ENCODE assay signal across 8 cellular contexts in genomic region chr19:14042673-14043608, GRCh38. TPM values are rescaled to one million over a fixed set of nuclear protein-coding genes. Genes with fewer than 3 reads are reported as not detected.
A peak's percentile ranks its signal among the peaks of the same experiment; 100 is the strongest.
DNase-seq lines count a peak whose midpoint lies in the region; FAIRE-seq and TF ChIP-seq lines count a peak whose summit lies in the region.
"Not testable (repeated sequence)": the region's sequence is repeated elsewhere in the genome, so short reads cannot be mapped to it uniquely, and the experiment has no call there.

No MANE protein-coding gene starts in this region.

- H3K36me3 Mint-ChIP-seq in activated T-helper 1 cell treated with anti-CD3 and anti-CD28 coated beads, Interleukin-12 subunit alpha, Interleukin-12 subunit beta, Interleukin-2, Interleukin-4 antibody, amounts not matched to agents 30 ng/mL and 10 ng/mL and 1 ng/mL, durations not matched to agents 14 hours and 24 hours and 36 hours (ENCODE audit: low read depth) = peaks cover 42% of the 10 kb centered on the region
- not testable (repeated sequence) for H3K36me3 Mint-ChIP-seq in endothelial cell (ENCODE audit: low read depth, unreplicated experiment)

- not testable (repeated sequence) for H3K27me3 Mint-ChIP-seq in activated T-helper 1 cell treated with anti-CD3 and anti-CD28 coated beads, Interleukin-12 subunit alpha, Interleukin-12 subunit beta, Interleukin-2, Interleukin-4 antibody, amounts not matched to agents 30 ng/mL and 10 ng/mL and 1 ng/mL, durations not matched to agents 14 hours and 24 hours and 36 hours (ENCODE audit: insufficient read depth); endothelial cell (ENCODE audit: unreplicated experiment)

- intact Hi-C loops in activated T-helper 1 cell treated with anti-CD3 and anti-CD28 coated beads, Interleukin-12 subunit alpha, Interleukin-12 subunit beta, Interleukin-2, Interleukin-4 antibody, amounts not matched to agents 30 ng/mL and 10 ng/mL and 1 ng/mL, durations not matched to agents 14 hours and 24 hours and 36 hours (cut with micrococcal nuclease) = loop anchor here (1.0 kb wide), 1 partner anchor 163 kb away; no protein-coding TSS in a partner anchor
- intact Hi-C loops in kidney (cut with DNase I) = not testable (repeated sequence)

- H3K9me3 ChIP-seq in kidney (ENCODE audit: control insufficient read depth in 1 of 2, low read length in 2 of 2) = not testable (repeated sequence)

- not testable (repeated sequence) for DNase-seq in AG09309 (ENCODE audit: low read depth); kidney
- DNase-seq in M059J (ENCODE audit: low read depth) (peak; percentile 81), RKO (ENCODE audit: low spot score) (peak; percentile 67), endothelial cell (ENCODE audit: low spot score) (peak; percentile 75), renal cortical epithelial cell (ENCODE audit: low read depth) (peak; percentile 77)
- peak; percentile 19 for DNase-seq in activated T-helper 1 cell treated with anti-CD3 and anti-CD28 coated beads, Interleukin-12 subunit alpha, Interleukin-12 subunit beta, Interleukin-2, Interleukin-4 antibody, amounts not matched to agents 30 ng/mL and 10 ng/mL and 1 ng/mL, durations not matched to agents 14 hours and 24 hours and 36 hours (ENCODE audit: low spot score)

- H3K36me3 ChIP-seq in kidney (ENCODE audit: control insufficient read depth in 1 of 2, insufficient read depth in 2 of 2, low read length in 2 of 2) = not testable (repeated sequence)

- H3K27ac Mint-ChIP-seq in activated T-helper 1 cell treated with anti-CD3 and anti-CD28 coated beads, Interleukin-12 subunit alpha, Interleukin-12 subunit beta, Interleukin-2, Interleukin-4 antibody, amounts not matched to agents 30 ng/mL and 10 ng/mL and 1 ng/mL, durations not matched to agents 14 hours and 24 hours and 36 hours = peak overlapping the region; percentile 70
- peak overlapping the region; percentile 92 for H3K27ac Mint-ChIP-seq in endothelial cell (ENCODE audit: unreplicated experiment)

- not testable (repeated sequence) for H3K27ac ChIP-seq in kidney (ENCODE audit: low read depth in 2 of 2, low read length in 2 of 2)

- not testable (repeated sequence) for H3K4me3 ChIP-seq in AG09309 (ENCODE audit: control insufficient read depth, low read depth, low read length); kidney (ENCODE audit: low read length in 2 of 2)

- H3K4me1 Mint-ChIP-seq in activated T-helper 1 cell treated with anti-CD3 and anti-CD28 coated beads, Interleukin-12 subunit alpha, Interleukin-12 subunit beta, Interleukin-2, Interleukin-4 antibody, amounts not matched to agents 30 ng/mL and 10 ng/mL and 1 ng/mL, durations not matched to agents 14 hours and 24 hours and 36 hours (ENCODE audit: low read depth) = peaks cover 11% of the 10 kb centered on the region
- H3K4me1 Mint-ChIP-seq in endothelial cell (ENCODE audit: unreplicated experiment) = not testable (repeated sequence)

- H3K4me1 ChIP-seq in kidney (ENCODE audit: control insufficient read depth in 1 of 2, insufficient read depth in 1 of 2, low read depth in 1 of 2, low read length in 2 of 2) = not testable (repeated sequence)

- H3K4me3 Mint-ChIP-seq in activated T-helper 1 cell treated with anti-CD3 and anti-CD28 coated beads, Interleukin-12 subunit alpha, Interleukin-12 subunit beta, Interleukin-2, Interleukin-4 antibody, amounts not matched to agents 30 ng/mL and 10 ng/mL and 1 ng/mL, durations not matched to agents 14 hours and 24 hours and 36 hours; endothelial cell (ENCODE audit: unreplicated experiment): not testable (repeated sequence)

- FAIRE-seq in kidney (lab: Jason Lieb, UNC) = not testable (repeated sequence)

- TF ChIP-seq CTCF in AG09309 (IDR thresholded peaks at IDR 0.05; ENCODE audit: control insufficient read depth, insufficient read depth, low read depth, low read length, missing control alignments) (peak; percentile 68), GM12874 (IDR thresholded peaks at IDR 0.05; ENCODE audit: insufficient read depth, low read depth, low read length) (peak; percentile 52; the same call in 1 of the 2 replicates), endothelial cell (IDR thresholded peaks at IDR 0.05; ENCODE audit: unreplicated experiment) (peak; percentile 73), kidney (IDR thresholded peaks at IDR 0.05; ENCODE audit: borderline replicate concordance, extremely low read depth, insufficient read depth) (peak; percentile 58)

- H3K9me3 Mint-ChIP-seq in activated T-helper 1 cell treated with anti-CD3 and anti-CD28 coated beads, Interleukin-12 subunit alpha, Interleukin-12 subunit beta, Interleukin-2, Interleukin-4 antibody, amounts not matched to agents 30 ng/mL and 10 ng/mL and 1 ng/mL, durations not matched to agents 14 hours and 24 hours and 36 hours; endothelial cell (ENCODE audit: unreplicated experiment): not testable (repeated sequence)

- H3K9ac ChIP-seq in kidney (ENCODE audit: low read length in 2 of 2) = peak overlapping the region in 1 of 2 donors; percentile 26

RNA-seq across cellular contexts. Expression of gene IL27RA, which starts 11.4 kb away (rescaled TPM):
- total RNA-seq in M059J (2014; rRNA removed; shearing (Covaris generic)) = 2.3 and 4.8 TPM in 2 replicates
- total RNA-seq in activated T-helper 1 cell treated with anti-CD3 and anti-CD28 coated beads, Interleukin-12 subunit alpha, Interleukin-12 subunit beta, Interleukin-2, Interleukin-4 antibody, amounts not matched to agents 30 ng/mL and 10 ng/mL and 1 ng/mL, durations not matched to agents 14 hours and 24 hours and 36 hours = 82.5 and 84.9 TPM in 2 replicates
- total RNA-seq in endothelial cell (ENCODE audit: unreplicated experiment) (6.3 TPM), kidney (14.1 TPM), renal cortical epithelial cell (4.7 and 14.1 TPM in 2 replicates)
- 3.1 TPM for polyA plus RNA-seq in kidney (ENCODE audit: insufficient read depth, low read depth, low replicate concordance)

RNA-seq across cellular contexts. Expression of gene RLN3, which starts 15.0 kb away (rescaled TPM):
- not detected in 2 replicates for total RNA-seq in M059J (2014; rRNA removed; shearing (Covaris generic))
- total RNA-seq in activated T-helper 1 cell treated with anti-CD3 and anti-CD28 coated beads, Interleukin-12 subunit alpha, Interleukin-12 subunit beta, Interleukin-2, Interleukin-4 antibody, amounts not matched to agents 30 ng/mL and 10 ng/mL and 1 ng/mL, durations not matched to agents 14 hours and 24 hours and 36 hours = not detected in 2 replicates
- total RNA-seq in endothelial cell (ENCODE audit: unreplicated experiment) (not detected), kidney (not detected), renal cortical epithelial cell (not detected in 2 replicates)
- not detected for polyA plus RNA-seq in kidney (ENCODE audit: insufficient read depth, low read depth, low replicate concordance)

RNA-seq across cellular contexts. Expression of gene PALM3, which starts 18.9 kb away (rescaled TPM):
- 0.64 TPM in 1 of 2 replicates, not detected in the other for total RNA-seq in M059J (2014; rRNA removed; shearing (Covaris generic))
- total RNA-seq in activated T-helper 1 cell treated with anti-CD3 and anti-CD28 coated beads, Interleukin-12 subunit alpha, Interleukin-12 subunit beta, Interleukin-2, Interleukin-4 antibody, amounts not matched to agents 30 ng/mL and 10 ng/mL and 1 ng/mL, durations not matched to agents 14 hours and 24 hours and 36 hours = 0.65 TPM in 1 of 2 replicates, not detected in the other
- total RNA-seq in endothelial cell (ENCODE audit: unreplicated experiment) = 0.90 TPM
- 19.4 TPM for total RNA-seq in kidney
- 45.8 TPM for polyA plus RNA-seq in kidney (ENCODE audit: insufficient read depth, low read depth, low replicate concordance)
- 0.35 and 0.70 TPM in 2 replicates for total RNA-seq in renal cortical epithelial cell

RNA-seq across cellular contexts. Expression of gene MISP3, which starts 29.6 kb away (rescaled TPM):
- total RNA-seq in M059J (2014; rRNA removed; shearing (Covaris generic)) = 2.2 TPM in 1 of 2 replicates, not detected in the other
- 2.3 TPM in 2 replicates for total RNA-seq in activated T-helper 1 cell treated with anti-CD3 and anti-CD28 coated beads, Interleukin-12 subunit alpha, Interleukin-12 subunit beta, Interleukin-2, Interleukin-4 antibody, amounts not matched to agents 30 ng/mL and 10 ng/mL and 1 ng/mL, durations not matched to agents 14 hours and 24 hours and 36 hours
- total RNA-seq in endothelial cell (ENCODE audit: unreplicated experiment) (not detected), kidney (8.7 TPM), renal cortical epithelial cell (1.3 and 1.6 TPM in 2 replicates)
- polyA plus RNA-seq in kidney (ENCODE audit: insufficient read depth, low read depth, low replicate concordance) = 32.0 TPM

RNA-seq across cellular contexts. Expression of gene RFX1, which starts 36.8 kb away (rescaled TPM):
- 1.5 and 3.1 TPM in 2 replicates for total RNA-seq in M059J (2014; rRNA removed; shearing (Covaris generic))
- total RNA-seq in activated T-helper 1 cell treated with anti-CD3 and anti-CD28 coated beads, Interleukin-12 subunit alpha, Interleukin-12 subunit beta, Interleukin-2, Interleukin-4 antibody, amounts not matched to agents 30 ng/mL and 10 ng/mL and 1 ng/mL, durations not matched to agents 14 hours and 24 hours and 36 hours = 16.0 and 17.0 TPM in 2 replicates
- total RNA-seq in endothelial cell (ENCODE audit: unreplicated experiment) (16.2 TPM), kidney (17.9 TPM), renal cortical epithelial cell (1.6 and 11.6 TPM in 2 replicates)
- polyA plus RNA-seq in kidney (ENCODE audit: insufficient read depth, low read depth, low replicate concordance) = 5.2 TPM

Comparison
In these comparisons a context has a peak if more than half of its experiments do, and no peak if none do; other contexts are left out.
1. RNA of gene PALM3, which starts 18.9 kb away (total RNA-seq): 19.4 TPM in kidney (single experiment); 0.90 TPM in endothelial cell (single experiment), 0.35 to 0.70 TPM in renal cortical epithelial cell, 0.65 TPM in activated T-helper 1 cell treated with anti-CD3 and anti-CD28 coated beads, Interleukin-12 subunit alpha, Interleukin-12 subunit beta, Interleukin-2, Interleukin-4 antibody, amounts not matched to agents 30 ng/mL and 10 ng/mL and 1 ng/mL, durations not matched to agents 14 hours and 24 hours and 36 hours and 0.64 TPM in M059J; every median in the first group is over 10 times any median in the second.
2. Peak in every context shown above with its lines, with median percentiles within 50 percentile points of each other: CTCF ChIP-seq.